ENCODE assay signal across 8 cellular contexts in genomic region chr1:23979387-23980005, GRCh38. TPM values are rescaled to one million over a fixed set of nuclear protein-coding genes. Genes with fewer than 3 reads are reported as not detected.
DNase-seq lines count a peak whose midpoint lies in the region; ATAC-seq lines count a peak whose summit lies in the region.

No MANE protein-coding gene starts in this region.

- H3K9ac ChIP-seq in iPS-15b (ENCODE audit: low read depth, low read length): peak overlapping the region; percentile 99

- intact Hi-C loops in activated CD4-positive, alpha-beta memory T cell treated with anti-CD3 and anti-CD28 coated beads for 36 hours (cut with micrococcal nuclease): loop anchor here (1.0 to 5.0 kb wide), 5 partner anchors 15 to 663 kb away; partner anchors contain the start of genes GALE, NIPAL3, PNRC2 and SRRM1

- H3K4me1 ChIP-seq in iPS-15b (ENCODE audit: control insufficient read depth, insufficient read depth, low read length): peaks cover 23% of the 10 kb centered on the region

- peak overlapping the region; percentile 89 for H3K4me3 ChIP-seq in iPS-15b (ENCODE audit: low read depth, low read length)

- peaks cover 10% of the 10 kb centered on the region for H3K36me3 ChIP-seq in iPS-15b (ENCODE audit: control insufficient read depth, insufficient read depth, low read length)

- ATAC-seq in stimulated activated naive CD8-positive, alpha-beta T cell treated with anti-CD3 and anti-CD28 coated beads, Interleukin-15, amount 100 ng/mL, for 72 hours: no peak
- no peak for ATAC-seq in HG02840 (IDR thresholded peaks at IDR 0.05; ENCODE audit: low FRiP score, unreplicated experiment)
- no peak for ATAC-seq in GM18502 (IDR thresholded peaks at IDR 0.05; ENCODE audit: poor library complexity, unreplicated experiment)
- ATAC-seq in GM21576 (IDR thresholded peaks at IDR 0.05; ENCODE audit: unreplicated experiment): no peak

- H3K27me3 ChIP-seq in iPS-15b (ENCODE audit: control insufficient read depth, insufficient read depth, low read length): no peaks in the 10 kb centered on the region

- H3K9me3 Mint-ChIP-seq in T-helper 1 cell treated with Interleukin-12 subunit alpha and Interleukin-12 subunit beta and Interleukin-4 antibody, amounts not matched to agents 30 μg/mL and 1 μg/mL, for 36 hours: no peaks in the 10 kb centered on the region
- no peaks in the 10 kb centered on the region for H3K9me3 Mint-ChIP-seq in activated CD4-positive, alpha-beta memory T cell treated with anti-CD3 and anti-CD28 coated beads for 36 hours
- no peaks in the 10 kb centered on the region for H3K9me3 Mint-ChIP-seq in stimulated activated naive CD8-positive, alpha-beta T cell treated with anti-CD3 and anti-CD28 coated beads, Interleukin-15, amount 100 ng/mL, for 72 hours

- peak overlapping the region; percentile 94 for H3K4me3 Mint-ChIP-seq in T-helper 1 cell treated with Interleukin-12 subunit alpha and Interleukin-12 subunit beta and Interleukin-4 antibody, amounts not matched to agents 30 μg/mL and 1 μg/mL, for 36 hours
- peak overlapping the region; percentile 92 for H3K4me3 Mint-ChIP-seq in activated CD4-positive, alpha-beta memory T cell treated with anti-CD3 and anti-CD28 coated beads for 36 hours
- H3K4me3 Mint-ChIP-seq in stimulated activated naive CD8-positive, alpha-beta T cell treated with anti-CD3 and anti-CD28 coated beads, Interleukin-15, amount 100 ng/mL, for 72 hours: peak overlapping the region; percentile 82 to 93

- H3K36me3 Mint-ChIP-seq in T-helper 1 cell treated with Interleukin-12 subunit alpha and Interleukin-12 subunit beta and Interleukin-4 antibody, amounts not matched to agents 30 μg/mL and 1 μg/mL, for 36 hours (ENCODE audit: low read depth): peaks cover 31% of the 10 kb centered on the region
- peaks cover 46% of the 10 kb centered on the region for H3K36me3 Mint-ChIP-seq in activated CD4-positive, alpha-beta memory T cell treated with anti-CD3 and anti-CD28 coated beads for 36 hours

- DNase-seq in T-helper 1 cell: no peak
- no peak for DNase-seq in activated CD4-positive, alpha-beta memory T cell treated with anti-CD3 and anti-CD28 coated beads for 36 hours
- DNase-seq in stimulated activated naive CD8-positive, alpha-beta T cell treated with anti-CD3 and anti-CD28 coated beads, Interleukin-15, amount 100 ng/mL, for 72 hours: no peak

- CTCF ChIA-PET in activated CD4-positive, alpha-beta memory T cell treated with anti-CD3 and anti-CD28 coated beads for 36 hours (lab: Charles Lee): interaction anchor here (2.2 kb wide), 1 partner anchor 19 kb away, joined by 7 read pairs; the partner anchor contains the start of gene PNRC2

- no peaks in the 10 kb centered on the region for H3K9me3 ChIP-seq in iPS-15b (ENCODE audit: control insufficient read depth, insufficient read depth, low read length)

- POLR2A ChIA-PET in activated CD4-positive, alpha-beta memory T cell treated with anti-CD3 and anti-CD28 coated beads for 36 hours (lab: Charles Lee): interaction anchor here (0.6 to 7.0 kb wide), 5 partner anchors 10 to 208 kb away, joined by 3 to 70 read pairs (median 3); partner anchors contain the start of genes IFNLR1 and PNRC2

- peaks cover 39% of the 10 kb centered on the region for H3K4me1 Mint-ChIP-seq in T-helper 1 cell treated with Interleukin-12 subunit alpha and Interleukin-12 subunit beta and Interleukin-4 antibody, amounts not matched to agents 30 μg/mL and 1 μg/mL, for 36 hours (ENCODE audit: low read depth)
- H3K4me1 Mint-ChIP-seq in activated CD4-positive, alpha-beta memory T cell treated with anti-CD3 and anti-CD28 coated beads for 36 hours (ENCODE audit: low read depth): peaks cover 43% of the 10 kb centered on the region
- peaks cover 45% of the 10 kb centered on the region for H3K4me1 Mint-ChIP-seq in stimulated activated naive CD8-positive, alpha-beta T cell treated with anti-CD3 and anti-CD28 coated beads, Interleukin-15, amount 100 ng/mL, for 72 hours

- peak overlapping the region; percentile 85 for H3K27ac Mint-ChIP-seq in T-helper 1 cell treated with Interleukin-12 subunit alpha and Interleukin-12 subunit beta and Interleukin-4 antibody, amounts not matched to agents 30 μg/mL and 1 μg/mL, for 36 hours
- peak overlapping the region; percentile 100 for H3K27ac Mint-ChIP-seq in activated CD4-positive, alpha-beta memory T cell treated with anti-CD3 and anti-CD28 coated beads for 36 hours
- peak overlapping the region; percentile 98 to 99 for H3K27ac Mint-ChIP-seq in stimulated activated naive CD8-positive, alpha-beta T cell treated with anti-CD3 and anti-CD28 coated beads, Interleukin-15, amount 100 ng/mL, for 72 hours

- no peaks in the 10 kb centered on the region for H3K27me3 Mint-ChIP-seq in T-helper 1 cell treated with Interleukin-12 subunit alpha and Interleukin-12 subunit beta and Interleukin-4 antibody, amounts not matched to agents 30 μg/mL and 1 μg/mL, for 36 hours (ENCODE audit: low read depth)
- no peaks in the 10 kb centered on the region for H3K27me3 Mint-ChIP-seq in activated CD4-positive, alpha-beta memory T cell treated with anti-CD3 and anti-CD28 coated beads for 36 hours
- no peaks in the 10 kb centered on the region for H3K27me3 Mint-ChIP-seq in stimulated activated naive CD8-positive, alpha-beta T cell treated with anti-CD3 and anti-CD28 coated beads, Interleukin-15, amount 100 ng/mL, for 72 hours

RNA-seq across cellular contexts. Expression of gene SRSF10, which starts 0.6 kb away (rescaled TPM):
- total RNA-seq in activated CD4-positive, alpha-beta memory T cell treated with anti-CD3 and anti-CD28 coated beads for 36 hours: 100 to 1,000 TPM; 175 to 184 TPM

RNA-seq across cellular contexts. Expression of gene PNRC2, which starts 19.9 kb away (rescaled TPM):
- total RNA-seq in activated CD4-positive, alpha-beta memory T cell treated with anti-CD3 and anti-CD28 coated beads for 36 hours: 100 to 1,000 TPM; 116 to 120 TPM
